In the genomic region with DNA sequence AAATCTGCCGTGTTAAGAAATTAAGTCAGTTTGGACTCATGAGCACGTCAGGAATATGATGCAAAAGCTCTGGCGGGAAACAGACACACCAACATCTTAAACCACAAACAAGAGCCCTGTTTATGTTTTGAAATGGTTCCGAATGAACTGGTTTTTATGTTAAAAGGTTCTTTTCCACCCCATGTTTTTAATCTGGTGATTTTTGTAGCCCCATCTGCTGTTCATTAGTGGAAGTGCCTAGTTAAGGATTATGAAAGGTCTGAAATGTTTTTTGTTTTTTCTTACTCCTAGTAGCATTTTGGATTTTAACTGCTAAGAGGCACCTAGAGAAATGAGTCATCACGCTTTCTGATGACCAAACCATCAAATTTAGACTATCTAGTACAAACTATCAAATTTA, we compare ENCODE assay signal across 9 cellular contexts.
A peak's percentile ranks its signal among the peaks of the same experiment; 100 is the strongest.
DNase-seq lines count a peak whose midpoint lies in the region; ATAC-seq, FAIRE-seq and TF ChIP-seq lines count a peak whose summit lies in the region.
"Had no signal": no experiment of that assay in that cellular context is flagged by ENCODE, and none has a peak within 500 bp of the region (broad histone marks: within the 10 kb centered on the region; RNA-seq: fewer than 3 reads in every experiment).

No MANE protein-coding gene starts in this region.

- no peak overlapping the region for H2AFZ ChIP-seq in osteoblast (ENCODE audit: low read length)

- H3K27me3 ChIP-seq in osteoblast (ENCODE audit: insufficient read depth, low read length): no peaks in the 10 kb centered on the region

- no peak overlapping the region for H3K4me2 ChIP-seq in osteoblast (ENCODE audit: insufficient read depth, low read length)

- peak; percentile 10 for DNase-seq in Jurkat, Clone E6-1 (ENCODE audit: low read depth, low spot score)
- DNase-seq in choroid plexus epithelial cell (ENCODE audit: low read depth) (peak; percentile 34), osteoblast (ENCODE audit: insufficient read length, low spot score, missing footprints) (no peak), glomerular visceral epithelial cell (ENCODE audit: extremely low spot score) (no peak), cerebellar nuclear complex (lab: John Stamatoyannopoulos, UW) (no peak)
- DNase-seq: activated effector memory CD4-positive, alpha-beta T cell treated with anti-CD3 and anti-CD28 coated beads, Interleukin-2, amount 50 U/mL, for 16 hours had no signal

- no peaks in the 10 kb centered on the region for H3K4me1 ChIP-seq in osteoblast (ENCODE audit: insufficient read depth, low read length)

- TF ChIP-seq CTCF in choroid plexus epithelial cell (conservative IDR thresholded peaks at IDR 0.05; ENCODE audit: low read depth, low read length): peak; percentile 57
- TF ChIP-seq CTCF in osteoblast (IDR thresholded peaks at IDR 0.05; ENCODE audit: extremely low read depth, low read depth, low read length): peak; percentile 18

- H3K79me2 ChIP-seq in osteoblast (ENCODE audit: insufficient read depth, low read length): no peaks in the 10 kb centered on the region

- H3K4me3 ChIP-seq in Jurkat, Clone E6-1 (ENCODE audit: low read length): no peak overlapping the region
- no peak overlapping the region for H3K4me3 ChIP-seq in choroid plexus epithelial cell (ENCODE audit: low read depth, low read length)
- no peak overlapping the region for H3K4me3 ChIP-seq in osteoblast (ENCODE audit: insufficient read depth, low read length)

- H4K20me1 ChIP-seq in osteoblast (ENCODE audit: insufficient read depth, low read length): no peaks in the 10 kb centered on the region

- no peaks in the 10 kb centered on the region for H3K9me3 ChIP-seq in osteoblast (ENCODE audit: low read depth, low read length)

- FAIRE-seq in G401.6 (lab: Jason Lieb, UNC): peak; percentile 52

- no peak overlapping the region for H3K27ac ChIP-seq in osteoblast (ENCODE audit: low read depth, low read length)

- ATAC-seq in HG02970 (IDR thresholded peaks at IDR 0.05; ENCODE audit: low FRiP score, unreplicated experiment): no peak
- no peak for ATAC-seq in HG03097 (IDR thresholded peaks at IDR 0.05; ENCODE audit: low FRiP score, unreplicated experiment)

- no peaks in the 10 kb centered on the region for H3K36me3 ChIP-seq in osteoblast (ENCODE audit: insufficient read depth, low read length)

Comparison
In these comparisons a context has a peak if more than half of its experiments do, and no peak if none do; other contexts are left out.
1. DNase-seq: peak in Jurkat, Clone E6-1 (single experiment) and choroid plexus epithelial cell (single experiment); none in osteoblast (single experiment), glomerular visceral epithelial cell (single experiment) and cerebellar nuclear complex (0 of 2).